ENCODE assay signal across 21 cellular contexts in the genomic region with DNA sequence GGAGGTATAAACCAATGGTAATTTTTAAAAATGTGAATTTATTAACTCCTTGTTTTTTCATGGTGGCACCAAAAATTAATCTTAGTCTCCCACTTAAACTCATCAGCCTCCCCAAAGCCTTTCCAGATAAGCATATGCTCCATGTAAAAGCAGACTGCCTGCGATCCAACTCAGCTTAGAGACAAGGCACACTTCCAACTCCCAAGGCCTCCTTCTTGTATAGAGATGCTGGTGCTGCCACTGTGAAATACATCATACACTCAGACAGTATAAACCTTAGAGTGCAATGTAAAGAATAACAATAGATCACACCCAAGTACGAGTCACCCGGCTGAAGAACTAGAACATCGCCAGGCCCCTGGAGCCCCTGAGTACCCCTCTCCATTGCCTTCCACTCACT. TPM values are rescaled to one million over a fixed set of nuclear protein-coding genes. Genes with fewer than 3 reads are reported as not detected.
DNase-seq lines count a peak whose midpoint lies in the region; ATAC-seq and TF ChIP-seq lines count a peak whose summit lies in the region.
"Had no signal": no experiment of that assay in that cellular context is flagged by ENCODE, and none has a peak within 500 bp of the region (broad histone marks: within the 10 kb centered on the region; RNA-seq: fewer than 3 reads in every experiment).

No MANE protein-coding gene starts in this region.

- H3K27ac ChIP-seq in hepatocyte: no peak overlapping the region
- H3K27ac ChIP-seq: dorsolateral prefrontal cortex, Peyer's patch, transverse colon had no signal

- in situ Hi-C loops in KBM-7 (cut with MboI; ENCODE audit: low pct_unique_long_range_greater_than_20kb, low sequenced_read_pairs): loop anchor here (25.0 kb wide), 1 partner anchor 177 kb away; no protein-coding TSS in a partner anchor

- H2AFZ ChIP-seq in hepatocyte: no peak overlapping the region

- no peaks in the 10 kb centered on the region for H3K27me3 ChIP-seq in hepatocyte
- H3K27me3 ChIP-seq: dorsolateral prefrontal cortex, Peyer's patch had no signal

- no peaks in the 10 kb centered on the region for H3K9me2 ChIP-seq in hepatocyte (replicated peaks; ENCODE audit: insufficient read depth)

- peak overlapping the region; percentile 36 for H3K4me2 ChIP-seq in hepatocyte

- no peak for TF ChIP-seq CTCF in hepatocyte (IDR thresholded peaks at IDR 0.05; ENCODE audit: poor library complexity)

- 76% methylated on average over 4 of the region's 4 CpGs for WGBS in hepatocyte (ENCODE audit: low lambda C conversion rate, missing lambda C conversion rate)

- no peak for ATAC-seq in GM18868 (IDR thresholded peaks at IDR 0.05; ENCODE audit: unreplicated experiment)
- ATAC-seq: GM23338; HepG2; naive thymus-derived CD8-positive, alpha-beta T cell had no signal

- no peaks in the 10 kb centered on the region for H3K9me3 ChIP-seq in hepatocyte (ENCODE audit: low read depth)
- H3K9me3 ChIP-seq: Peyer's patch, transverse colon had no signal

- H3K4me3 ChIP-seq in hepatocyte: no peak overlapping the region
- H3K4me3 ChIP-seq: lung, Peyer's patch, transverse colon had no signal

- H3K4me1 ChIP-seq in hepatocyte (ENCODE audit: insufficient read depth): peaks cover 8% of the 10 kb centered on the region

- H4K20me1 ChIP-seq in hepatocyte (ENCODE audit: insufficient read depth, poor library complexity, severe bottlenecking): peaks cover 2% of the 10 kb centered on the region

- H3K79me2 ChIP-seq in hepatocyte: peaks cover 49% of the 10 kb centered on the region

- H3K36me3 ChIP-seq in hepatocyte (replicated peaks; ENCODE audit: insufficient read depth, low read depth): no peaks in the 10 kb centered on the region
- H3K36me3 ChIP-seq: Peyer's patch, transverse colon had no signal

- peak; percentile 13 for DNase-seq in NCI-H82 (lab: John Stamatoyannopoulos, UW)
- no peak for DNase-seq in NCI-H82 treated with DMSO at 0.1 percent for 48 hours (lab: John Stamatoyannopoulos, UW; ENCODE audit: unreplicated experiment)
- DNase-seq in NCI-H69 (lab: John Stamatoyannopoulos, UW): peak; percentile 60
- DNase-seq in hepatocyte (ENCODE audit: low spot score): no peak
- DNase-seq in superior temporal gyrus (ENCODE audit: extremely low spot score): peak; percentile 45
- DNase-seq in activated CD4-positive, alpha-beta T cell treated with anti-CD3 and anti-CD28 coated beads, Interleukin-2, amount 50 U/mL, for 4 hours: no peak
- no peak for DNase-seq in KBM-7
- DNase-seq: ACHN; activated CD4-positive, CD25-positive, alpha-beta regulatory T cell treated with anti-CD3 and anti-CD28 coated beads, Interleukin-2, amount 50 U/mL, for 72 hours; MM.1S; NCI-H1694; NCI-H526 treated with DMSO at 0.1 percent for 48 hours; Peyer's patch; stimulated activated naive CD4-positive, alpha-beta T cell; transverse colon had no signal

RNA-seq across cellular contexts. Expression of a gene that starts 2.0 kb away (rescaled TPM):
- 20.9 and 30.2 TPM in 2 replicates for total RNA-seq in hepatocyte
- 9.3 and 12.2 TPM in 2 replicates for polyA plus RNA-seq in hepatocyte

RNA-seq across cellular contexts. Expression of a gene that starts 22.9 kb away (rescaled TPM):
- 22.5 and 28.1 TPM in 2 replicates for total RNA-seq in hepatocyte
- polyA plus RNA-seq in hepatocyte: 9.4 and 11.8 TPM in 2 replicates

Comparison
In these comparisons a context has a peak if more than half of its experiments do, and no peak if none do; other contexts are left out.
1. DNase-seq: peak in NCI-H82 (single experiment), NCI-H69 (single experiment) and superior temporal gyrus (single experiment); none in NCI-H82 treated with DMSO at 0.1 percent for 48 hours (single experiment), hepatocyte (single experiment), activated CD4-positive, alpha-beta T cell treated with anti-CD3 and anti-CD28 coated beads, Interleukin-2, amount 50 U/mL, for 4 hours (0 of 2) and KBM-7 (single experiment).